In genomic region chr12:77625441-77625840, GRCh38 we compare ENCODE assay signal across 12 cellular contexts.
A peak's percentile ranks its signal among the peaks of the same experiment; 100 is the strongest.
DNase-seq lines count a peak whose midpoint lies in the region; ATAC-seq, FAIRE-seq and TF ChIP-seq lines count a peak whose summit lies in the region.
"Had no signal": no experiment of that assay in that cellular context is flagged by ENCODE, and none has a peak within 500 bp of the region (broad histone marks: within the 10 kb centered on the region; RNA-seq: fewer than 3 reads in every experiment).

No MANE protein-coding gene starts in this region.

- no peak for FAIRE-seq in pancreas (lab: Jason Lieb, UNC)

- DNase-seq in AG04450 (ENCODE audit: low read depth, low spot score) (peak; percentile 62), HS-5 (ENCODE audit: low read depth) (peak; percentile 91), astrocyte of the cerebellum (ENCODE audit: low read depth) (peak; percentile 72), iris pigment epithelial cell (ENCODE audit: low read depth) (peak; percentile 84), NAMALWA (ENCODE audit: low spot score) (no peak), pancreas (no peak)
- DNase-seq: occipital lobe, Peyer's patch, upper lobe of left lung had no signal

- in situ Hi-C loops in astrocyte of the cerebellum (cut with HindIII; ENCODE audit: low sequenced_read_pairs), result no loop called here

- POLR2A ChIA-PET in AG04450 (lab: Yijun Ruan, JAX), result no interaction called here

- no peak for TF ChIP-seq CTCF in AG04450 (IDR thresholded peaks at IDR 0.05; ENCODE audit: low read depth, low read length)
- TF ChIP-seq CTCF in astrocyte of the cerebellum (IDR thresholded peaks at IDR 0.05; ENCODE audit: low read depth, low read length, missing control alignments), result no peak
- no peak for TF ChIP-seq CTCF in pancreas (IDR thresholded peaks at IDR 0.05)

- H3K36me3 ChIP-seq in pancreas, result no peaks in the 10 kb centered on the region
- H3K36me3 ChIP-seq: Peyer's patch, upper lobe of left lung had no signal

- 64 to 82% methylated on average over 3 of the region's 3 CpGs for WGBS in pancreas, 2 donors

- H3K9me3 ChIP-seq in AG04450 (ENCODE audit: control insufficient read depth, insufficient read depth, low read length) (no peaks in the 10 kb centered on the region), pancreas (no peaks in the 10 kb centered on the region)
- H3K9me3 ChIP-seq: Peyer's patch had no signal

- H3K4me3 ChIP-seq in AG04450 (ENCODE audit: low read depth, low read length) (no peak overlapping the region), astrocyte of the cerebellum (ENCODE audit: low read depth, low read length) (no peak overlapping the region), pancreas (no peak overlapping the region)
- H3K4me3 ChIP-seq: lung, Peyer's patch, upper lobe of left lung had no signal

- no peak for ATAC-seq in HG03432 (IDR thresholded peaks at IDR 0.05; ENCODE audit: unreplicated experiment)
- ATAC-seq in GM21447 (IDR thresholded peaks at IDR 0.05; ENCODE audit: unreplicated experiment), result no peak
- ATAC-seq in pancreas, result no peak

- CTCF ChIA-PET in AG04450 (lab: Charles Lee), result no interaction called here

- intact Hi-C loops in pancreas (cut with DNase I), result no loop called here

- no peaks in the 10 kb centered on the region for H3K4me1 ChIP-seq in pancreas
- H3K4me1 ChIP-seq: Peyer's patch, upper lobe of left lung had no signal

- no peak overlapping the region for H3K27ac ChIP-seq in AG04450 (ENCODE audit: low read depth, low read length)
- no peak overlapping the region for H3K27ac ChIP-seq in pancreas
- H3K27ac ChIP-seq: Peyer's patch, upper lobe of left lung had no signal

- H3K27me3 ChIP-seq in AG04450 (ENCODE audit: control insufficient read depth, insufficient read depth, low read length) (no peaks in the 10 kb centered on the region), pancreas (no peaks in the 10 kb centered on the region)
- H3K27me3 ChIP-seq: Peyer's patch, upper lobe of left lung had no signal

Comparison
In these comparisons a context has a peak if more than half of its experiments do, and no peak if none do; other contexts are left out.
1. DNase-seq: peak in AG04450 (single experiment), HS-5 (single experiment), astrocyte of the cerebellum (single experiment) and iris pigment epithelial cell (single experiment); none in NAMALWA (single experiment) and pancreas (0 of 6).